In the genomic region with DNA sequence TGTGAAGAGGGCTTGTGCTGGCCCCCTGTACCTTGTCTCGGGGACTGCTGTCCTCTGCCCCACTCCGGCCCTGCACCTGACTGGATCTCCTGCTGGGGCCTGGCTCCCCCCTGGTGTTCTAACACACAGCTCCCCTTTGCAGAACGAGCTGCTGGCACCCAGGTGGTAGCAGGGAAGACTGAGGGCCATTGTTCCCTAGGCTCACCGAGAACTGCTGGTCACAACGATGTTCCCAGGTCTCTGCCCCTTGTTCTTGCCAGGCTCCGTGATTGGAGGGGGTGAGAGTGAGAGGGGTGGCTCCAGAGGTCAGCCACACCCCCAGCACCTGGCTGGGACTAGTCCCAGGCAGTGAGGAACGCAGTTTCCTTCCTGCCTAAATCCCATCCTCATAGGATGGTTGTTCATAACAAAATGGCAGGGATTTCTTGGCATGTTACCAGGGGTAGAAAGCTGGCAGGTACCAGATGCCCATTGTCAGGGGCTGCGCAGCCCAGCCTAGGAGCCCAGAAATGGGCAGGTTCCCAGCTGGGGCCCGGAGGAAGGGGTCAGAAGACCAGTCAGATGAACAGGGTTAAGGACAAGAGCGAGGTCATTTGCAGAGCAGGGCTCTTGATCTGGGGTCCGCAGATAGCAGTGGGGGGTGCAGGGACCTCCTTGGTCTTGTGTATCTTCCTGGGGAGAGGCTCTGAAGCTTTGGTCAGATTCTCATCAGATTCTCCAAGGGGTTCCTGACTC, we compare ENCODE assay signal across 22 cellular contexts. TPM values are rescaled to one million over a fixed set of nuclear protein-coding genes. Genes with fewer than 3 reads are reported as not detected.
DNase-seq lines count a peak whose midpoint lies in the region; ATAC-seq and TF ChIP-seq lines count a peak whose summit lies in the region.
"Had no signal": no experiment of that assay in that cellular context is flagged by ENCODE, and none has a peak within 500 bp of the region (broad histone marks: within the 10 kb centered on the region; RNA-seq: fewer than 3 reads in every experiment).

No MANE protein-coding gene starts in this region.

- TF ChIP-seq CTCF in HCT116 (IDR thresholded peaks at IDR 0.05 in 2 of 3, conservative IDR thresholded peaks at IDR 0.05 in 1 of 3; ENCODE audit: borderline replicate concordance in 1 of 3, insufficient read depth in 1 of 3, low read depth in 2 of 3, low read length in 2 of 3), result no peak
- TF ChIP-seq CTCF in neural progenitor cell (IDR thresholded peaks at IDR 0.05), result no peak
- TF ChIP-seq CTCF in glutamatergic neuron (IDR thresholded peaks at IDR 0.05; ENCODE audit: partially characterized antibody, unreplicated experiment), result no peak

- TF ChIP-seq RAD21 in HCT116 (IDR thresholded peaks at IDR 0.05; ENCODE audit: low read depth), result no peak

- RAD21 ChIA-PET in HCT116 (lab: Charles Lee; ENCODE audit: low non-redundant PET in 1 of 2, low total read pairs in 2 of 2, uncharacterized antibody in 2 of 2, unreplicated experiment in 2 of 2), result no interaction called here

- POLR2A ChIA-PET in HCT116 (lab: Charles Lee), result no interaction called here

- H4K20me1 ChIP-seq in HCT116 (ENCODE audit: insufficient read depth) (no peaks in the 10 kb centered on the region), neural progenitor cell (ENCODE audit: low read depth) (peaks cover 48% of the 10 kb centered on the region)

- no peaks in the 10 kb centered on the region for H3K9me2 ChIP-seq in HCT116 (ENCODE audit: insufficient read depth)

- CTCF ChIA-PET in HCT116 (lab: Charles Lee), result no interaction called here

- DNase-seq in HCT116 (ENCODE audit: low read depth, low spot score), result no peak
- DNase-seq in NCI-H146 treated with DMSO at 0.1 percent for 48 hours (lab: John Stamatoyannopoulos, UW; ENCODE audit: unreplicated experiment), result peak; percentile 16
- DNase-seq in ecto neural progenitor cell (ENCODE audit: low spot score), result peak; percentile 45
- peak; percentile 65 for DNase-seq in neural progenitor cell (ENCODE audit: low spot score)
- no peak for DNase-seq in glutamatergic neuron
- DNase-seq in NCI-H446 treated with DMSO at 0.1 percent for 48 hours (lab: John Stamatoyannopoulos, UW), result no peak
- DNase-seq: activated CD4-positive, alpha-beta memory T cell treated with anti-CD3 and anti-CD28 coated beads, Interleukin-2, amount 10 ng/mL, durations not matched to agents 7 days and 5 days; brain microvascular endothelial cell; colonic mucosa; EL; foreskin melanocyte; kidney; NCI-H1417 treated with DMSO at 0.1 percent for 48 hours; psoas muscle; SIG-M5; stimulated activated CD8-positive, alpha-beta memory T cell treated with anti-CD3 and anti-CD28 coated beads, Interleukin-4, amount 100 ng/mL, for 48 hours; stomach had no signal

- H3K4me3 Mint-ChIP-seq in neural progenitor cell (peak overlapping the region; percentile 53), glutamatergic neuron (ENCODE audit: unreplicated experiment) (no peak overlapping the region)
- H3K4me3 Mint-ChIP-seq: activated CD4-positive, alpha-beta memory T cell treated with anti-CD3 and anti-CD28 coated beads, Interleukin-2, amount 10 ng/mL, durations not matched to agents 7 days and 5 days had no signal

- peaks cover 68% of the 10 kb centered on the region for H3F3A ChIP-seq in neural progenitor cell (ENCODE audit: low read depth)

- H3K4me1 Mint-ChIP-seq in neural progenitor cell, result peaks cover 60% of the 10 kb centered on the region
- H3K4me1 Mint-ChIP-seq in glutamatergic neuron (ENCODE audit: low read depth, unreplicated experiment), result peaks cover 32% of the 10 kb centered on the region
- H3K4me1 Mint-ChIP-seq: activated CD4-positive, alpha-beta memory T cell treated with anti-CD3 and anti-CD28 coated beads, Interleukin-2, amount 10 ng/mL, durations not matched to agents 7 days and 5 days had no signal

- no peak overlapping the region for H3K27ac Mint-ChIP-seq in neural progenitor cell
- H3K27ac Mint-ChIP-seq in glutamatergic neuron (ENCODE audit: unreplicated experiment), result no peak overlapping the region
- H3K27ac Mint-ChIP-seq: activated CD4-positive, alpha-beta memory T cell treated with anti-CD3 and anti-CD28 coated beads, Interleukin-2, amount 10 ng/mL, durations not matched to agents 7 days and 5 days had no signal

- H3K4me1 ChIP-seq in HCT116 (ENCODE audit: control insufficient read depth in 1 of 2, insufficient read depth in 2 of 2, low read length in 2 of 2) (peaks cover 14 to 26% of the 10 kb centered on the region in 2 experiments), neural progenitor cell (peaks cover 57% of the 10 kb centered on the region)
- H3K4me1 ChIP-seq: colonic mucosa, psoas muscle had no signal

- H3K79me2 ChIP-seq in HCT116 (ENCODE audit: insufficient read depth, low read length) (no peaks in the 10 kb centered on the region), neural progenitor cell (ENCODE audit: low read depth) (no peaks in the 10 kb centered on the region)

- H3K9ac ChIP-seq in HCT116 (ENCODE audit: low read length), result no peak overlapping the region
- no peak overlapping the region for H3K9ac ChIP-seq in neural progenitor cell
- H3K9ac ChIP-seq: KMS-11 had no signal

- no peak overlapping the region for H3K4me2 ChIP-seq in HCT116 (ENCODE audit: low read length)
- no peak overlapping the region for H3K4me2 ChIP-seq in neural progenitor cell
- H3K4me2 ChIP-seq: KMS-11 had no signal

- H3K27me3 Mint-ChIP-seq in neural progenitor cell (ENCODE audit: insufficient read depth, low read depth) (peaks cover 8% of the 10 kb centered on the region), glutamatergic neuron (ENCODE audit: unreplicated experiment) (peaks cover 9% of the 10 kb centered on the region)
- H3K27me3 Mint-ChIP-seq: activated CD4-positive, alpha-beta memory T cell treated with anti-CD3 and anti-CD28 coated beads, Interleukin-2, amount 10 ng/mL, durations not matched to agents 7 days and 5 days had no signal

- H3K4me3 ChIP-seq in HCT116 (replicated peaks in 1 of 2; ENCODE audit: low read depth in 1 of 2, low read length in 2 of 2) (no peak overlapping the region), neural progenitor cell (no peak overlapping the region)
- H3K4me3 ChIP-seq: colonic mucosa, esophagus muscularis mucosa, lung, psoas muscle, stomach, tibial nerve had no signal

- no peaks in the 10 kb centered on the region for H3K9me3 Mint-ChIP-seq in neural progenitor cell
- peaks cover 12% of the 10 kb centered on the region for H3K9me3 Mint-ChIP-seq in glutamatergic neuron (ENCODE audit: unreplicated experiment)
- H3K9me3 Mint-ChIP-seq: activated CD4-positive, alpha-beta memory T cell treated with anti-CD3 and anti-CD28 coated beads, Interleukin-2, amount 10 ng/mL, durations not matched to agents 7 days and 5 days had no signal

- TF ChIP-seq POLR2A in HCT116 (IDR thresholded peaks at IDR 0.05; ENCODE audit: borderline replicate concordance, extremely low read depth, insufficient read depth, insufficient read length), result no peak

- H2AFZ ChIP-seq in HCT116 (ENCODE audit: low read depth, low read length, poor library complexity, severe bottlenecking), result no peak overlapping the region
- no peak overlapping the region for H2AFZ ChIP-seq in neural progenitor cell (replicated peaks)

- intact Hi-C loops in HCT116 (cut with micrococcal nuclease), result no loop called here

- no peaks in the 10 kb centered on the region for H3K9me3 ChIP-seq in HCT116 (ENCODE audit: control insufficient read depth in 1 of 2, insufficient read depth in 1 of 2, low read depth in 1 of 2, low read length in 2 of 2)
- H3K9me3 ChIP-seq in neural progenitor cell (ENCODE audit: low read depth), result no peaks in the 10 kb centered on the region
- H3K9me3 ChIP-seq: colonic mucosa, esophagus muscularis mucosa, psoas muscle, stomach, tibial nerve had no signal

- H3K36me3 Mint-ChIP-seq in neural progenitor cell (peaks cover 22% of the 10 kb centered on the region), glutamatergic neuron (ENCODE audit: unreplicated experiment) (no peaks in the 10 kb centered on the region)

- ATAC-seq in HCT116 (peak; percentile 39), HG03045 (IDR thresholded peaks at IDR 0.05; ENCODE audit: unreplicated experiment) (no peak)
- ATAC-seq: psoas muscle had no signal

- H3K27ac ChIP-seq in HCT116 (ENCODE audit: low read depth, low read length) (no peak overlapping the region), neural progenitor cell (no peak overlapping the region)
- H3K27ac ChIP-seq: brain microvascular endothelial cell, colonic mucosa, KMS-11, psoas muscle had no signal

- H3K27me3 ChIP-seq in HCT116 (ENCODE audit: insufficient read depth, low read length) (no peaks in the 10 kb centered on the region), neural progenitor cell (no peaks in the 10 kb centered on the region)
- H3K27me3 ChIP-seq: brain microvascular endothelial cell, colonic mucosa, esophagus muscularis mucosa, stomach, tibial nerve had no signal

- H3K36me3 ChIP-seq in HCT116 (ENCODE audit: control insufficient read depth in 1 of 2, insufficient read depth in 2 of 2, low read length in 2 of 2) (no peaks in the 10 kb centered on the region), neural progenitor cell (no peaks in the 10 kb centered on the region)
- H3K36me3 ChIP-seq: brain microvascular endothelial cell, colonic mucosa, esophagus muscularis mucosa, stomach, tibial nerve had no signal

- no TSS peak for BruUV-seq in HCT116 (replicated peaks; lab: Mats Ljungman, UMichigan)

TF ChIP-seq in HCT116, 20 proteins besides CTCF, POLR2A, EP300 and RAD21 (continues in another document):
- no peak for TF ChIP-seq ELF1 (IDR thresholded peaks at IDR 0.05; ENCODE audit: borderline replicate concordance, low read depth)
- TF ChIP-seq, protein P1, sequence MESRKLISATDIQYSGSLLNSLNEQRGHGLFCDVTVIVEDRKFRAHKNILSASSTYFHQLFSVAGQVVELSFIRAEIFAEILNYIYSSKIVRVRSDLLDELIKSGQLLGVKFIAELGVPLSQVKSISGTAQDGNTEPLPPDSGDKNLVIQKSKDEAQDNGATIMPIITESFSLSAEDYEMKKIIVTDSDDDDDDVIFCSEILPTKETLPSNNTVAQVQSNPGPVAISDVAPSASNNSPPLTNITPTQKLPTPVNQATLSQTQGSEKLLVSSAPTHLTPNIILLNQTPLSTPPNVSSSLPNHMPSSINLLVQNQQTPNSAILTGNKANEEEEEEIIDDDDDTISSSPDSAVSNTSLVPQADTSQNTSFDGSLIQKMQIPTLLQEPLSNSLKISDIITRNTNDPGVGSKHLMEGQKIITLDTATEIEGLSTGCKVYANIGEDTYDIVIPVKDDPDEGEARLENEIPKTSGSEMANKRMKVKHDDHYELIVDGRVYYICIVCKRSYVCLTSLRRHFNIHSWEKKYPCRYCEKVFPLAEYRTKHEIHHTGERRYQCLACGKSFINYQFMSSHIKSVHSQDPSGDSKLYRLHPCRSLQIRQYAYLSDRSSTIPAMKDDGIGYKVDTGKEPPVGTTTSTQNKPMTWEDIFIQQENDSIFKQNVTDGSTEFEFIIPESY (IDR thresholded peaks at IDR 0.05; ENCODE audit: extremely low read depth, insufficient replicate concordance, low read length), result no peak
- no peak for TF ChIP-seq EGR1 (IDR thresholded peaks at IDR 0.05; ENCODE audit: low read depth)
- no peak for TF ChIP-seq YY1 (IDR thresholded peaks at IDR 0.05; ENCODE audit: extremely low read depth, insufficient replicate concordance, low read depth, low read length)

RNA-seq across cellular contexts. Expression of gene CDC42EP4, which starts 52.2 kb away (rescaled TPM):
- total RNA-seq in HCT116 (2021; ENCODE audit: unreplicated experiment) (54.9 TPM), neural progenitor cell (ENCODE audit: low replicate concordance) (10.8 and 28.9 TPM in 2 replicates), glutamatergic neuron (ENCODE audit: unreplicated experiment) (124 TPM)
- polyA plus RNA-seq in HCT116 (2012), result 43.4 and 51.6 TPM in 2 replicates

Comparison
In these comparisons a context has a peak if more than half of its experiments do, and no peak if none do; other contexts are left out.
1. DNase-seq: peak in NCI-H146 treated with DMSO at 0.1 percent for 48 hours (single experiment), ecto neural progenitor cell (single experiment) and neural progenitor cell (single experiment); none in HCT116 (single experiment), glutamatergic neuron (single experiment) and NCI-H446 treated with DMSO at 0.1 percent for 48 hours (single experiment).